Comparison of ENCODE assay signal across 9 cellular contexts in genomic region chr6:127483399-127484055, GRCh38. TPM values are rescaled to one million over a fixed set of nuclear protein-coding genes. Genes with fewer than 3 reads are reported as not detected.
A peak's percentile ranks its signal among the peaks of the same experiment; 100 is the strongest.
DNase-seq lines count a peak whose midpoint lies in the region; ATAC-seq and FAIRE-seq lines count a peak whose summit lies in the region.
"Had no signal": no experiment of that assay in that cellular context is flagged by ENCODE, and none has a peak within 500 bp of the region (broad histone marks: within the 10 kb centered on the region; RNA-seq: fewer than 3 reads in every experiment).

No MANE protein-coding gene starts in this region.

- peak overlapping the region; percentile 87 for H3K27ac Mint-ChIP-seq in activated naive CD8-positive, alpha-beta T cell
- peak overlapping the region; percentile 82 to 88 for H3K27ac Mint-ChIP-seq in natural killer cell treated with Interleukin-12 subunit alpha and Interleukin-12 subunit beta and Interleukin-15 and Interleukin-18, amount 100 ng/mL, for 72 hours

- no peaks in the 10 kb centered on the region for H3K9me3 Mint-ChIP-seq in activated naive CD8-positive, alpha-beta T cell (ENCODE audit: low read depth)
- peaks cover 5% of the 10 kb centered on the region for H3K9me3 Mint-ChIP-seq in natural killer cell treated with Interleukin-12 subunit alpha and Interleukin-12 subunit beta and Interleukin-15 and Interleukin-18, amount 100 ng/mL, for 72 hours

- FAIRE-seq in urothelium cell line (lab: Jason Lieb, UNC): no peak

- ATAC-seq in HG03064 (IDR thresholded peaks at IDR 0.05; ENCODE audit: low read depth, unreplicated experiment): peak; percentile 6
- ATAC-seq in natural killer cell treated with Interleukin-12 subunit alpha and Interleukin-12 subunit beta and Interleukin-15 and Interleukin-18, amount 100 ng/mL, for 72 hours: peak; percentile 13 to 46

- no peaks in the 10 kb centered on the region for H3K27me3 Mint-ChIP-seq in activated naive CD8-positive, alpha-beta T cell
- H3K27me3 Mint-ChIP-seq in natural killer cell treated with Interleukin-12 subunit alpha and Interleukin-12 subunit beta and Interleukin-15 and Interleukin-18, amount 100 ng/mL, for 72 hours: peaks cover 2 to 12% of the 10 kb centered on the region in 2 donors

- peaks cover 8% of the 10 kb centered on the region for H3K36me3 Mint-ChIP-seq in activated naive CD8-positive, alpha-beta T cell
- H3K36me3 Mint-ChIP-seq in natural killer cell treated with Interleukin-12 subunit alpha and Interleukin-12 subunit beta and Interleukin-15 and Interleukin-18, amount 100 ng/mL, for 72 hours: peaks cover 14% of the 10 kb centered on the region

- DNase-seq in NCI-H1105 treated with DMSO at 0.1 percent for 48 hours (lab: John Stamatoyannopoulos, UW) (peak; percentile 28), NCI-H1105 (lab: John Stamatoyannopoulos, UW) (no peak), SIG-M5 (lab: John Stamatoyannopoulos, UW) (no peak), urothelium cell line (ENCODE audit: low spot score) (no peak)
- no peak for DNase-seq in natural killer cell treated with Interleukin-12 subunit alpha and Interleukin-12 subunit beta and Interleukin-15 and Interleukin-18, amount 100 ng/mL, for 72 hours (ENCODE audit: low spot score)
- DNase-seq in stimulated activated CD4-positive, alpha-beta T cell treated with anti-CD3 and anti-CD28 coated beads, Interleukin-4, amount 100 ng/mL, for 1 hour: no peak
- DNase-seq: NCI-H446 treated with DMSO at 0.1 percent for 48 hours had no signal

- peak overlapping the region; percentile 76 for H3K4me3 Mint-ChIP-seq in activated naive CD8-positive, alpha-beta T cell
- peak overlapping the region; percentile 75 for H3K4me3 Mint-ChIP-seq in natural killer cell treated with Interleukin-12 subunit alpha and Interleukin-12 subunit beta and Interleukin-15 and Interleukin-18, amount 100 ng/mL, for 72 hours

- peaks cover 27% of the 10 kb centered on the region for H3K4me1 Mint-ChIP-seq in activated naive CD8-positive, alpha-beta T cell (ENCODE audit: low read depth)
- peaks cover 24 to 28% of the 10 kb centered on the region in 2 donors for H3K4me1 Mint-ChIP-seq in natural killer cell treated with Interleukin-12 subunit alpha and Interleukin-12 subunit beta and Interleukin-15 and Interleukin-18, amount 100 ng/mL, for 72 hours (ENCODE audit: low read depth in 2 of 2)

RNA-seq across cellular contexts. Expression of gene KIAA0408, which starts 24.3 kb away (rescaled TPM):
- 1 to 10 TPM in 1 of 2 donors, under 1 TPM in 1; 0.67 to 2.4 TPM for total RNA-seq in natural killer cell treated with Interleukin-12 subunit alpha and Interleukin-12 subunit beta and Interleukin-15 and Interleukin-18, amount 100 ng/mL, for 72 hours
